In the genomic region with DNA sequence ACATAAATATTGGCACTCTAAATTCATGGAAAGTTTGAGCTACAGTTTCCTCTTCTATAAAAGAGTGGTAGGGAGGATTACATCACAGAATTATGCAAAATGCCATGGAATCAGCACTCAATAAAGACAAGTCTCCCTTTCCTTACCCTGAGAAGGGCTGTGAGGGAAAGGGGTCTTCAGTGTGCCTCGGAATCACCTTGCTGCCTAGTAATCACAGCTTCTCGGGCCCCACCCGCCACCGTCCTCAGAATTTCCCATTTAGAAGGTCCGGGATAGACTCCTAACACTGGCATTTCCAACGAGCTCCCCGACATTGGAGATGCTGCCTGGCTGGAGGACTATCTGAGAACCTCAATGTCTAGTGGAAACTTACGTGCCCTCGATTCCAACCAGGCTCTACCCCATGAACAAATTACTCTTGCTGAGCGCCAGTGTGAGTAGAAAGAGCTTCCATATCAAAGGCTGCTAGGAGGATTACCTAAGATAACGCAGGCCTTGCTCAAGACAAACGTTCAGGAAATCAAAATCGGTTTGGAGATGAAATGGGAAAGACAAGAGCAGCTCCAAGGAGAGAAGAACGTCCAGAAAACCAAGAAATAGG, we compare ENCODE assay signal across 8 cellular contexts.
DNase-seq lines count a peak whose midpoint lies in the region; ATAC-seq and TF ChIP-seq lines count a peak whose summit lies in the region.

No MANE protein-coding gene starts in this region.

- no peaks in the 10 kb centered on the region for H3K36me3 ChIP-seq in iPS-20b (ENCODE audit: insufficient read depth, low read depth, low read length)

- peak overlapping the region; percentile 61 for H3K4me3 ChIP-seq in iPS-20b (ENCODE audit: low read length)

- BruUV-seq in Calu3 (replicated peaks; lab: Mats Ljungman, UMichigan): TSS peak; percentile 72

- CTCF ChIA-PET in Calu3 (lab: Charles Lee): interaction anchor here (0.7 to 4.4 kb wide), 11 partner anchors 11 to 113 kb away, joined by 3 to 24 read pairs (median 15); a partner anchor contains a TSS

- peak overlapping the region; percentile 68; the same call in 1 of the 2 replicates for H3K9ac ChIP-seq in iPS-20b (ENCODE audit: low read depth, low read length)

- H3K9me3 ChIP-seq in iPS-20b (ENCODE audit: insufficient read depth, low read depth, low read length): no peaks in the 10 kb centered on the region

- no peak for ATAC-seq in stimulated activated naive B cell treated with anti-CD40 and anti-IgM and Interleukin-4, amounts not matched to agents 10 μg/mL and 1 μg/mL and 100 μg/mL, for 72 hours (replicated peaks)
- no peak for ATAC-seq in GM18909 (IDR thresholded peaks at IDR 0.05; ENCODE audit: poor library complexity, unreplicated experiment)

- H3K27me3 Mint-ChIP-seq in Calu3 (ENCODE audit: unreplicated experiment): no peaks in the 10 kb centered on the region
- no peaks in the 10 kb centered on the region for H3K27me3 Mint-ChIP-seq in stimulated activated naive B cell treated with anti-CD40 and anti-IgM and Interleukin-4, amounts not matched to agents 10 μg/mL and 1 μg/mL and 100 μg/mL, for 72 hours

- H3K36me3 Mint-ChIP-seq in Calu3 (ENCODE audit: insufficient read depth, unreplicated experiment): peaks cover 57% of the 10 kb centered on the region
- peaks cover 5 to 8% of the 10 kb centered on the region in 2 donors for H3K36me3 Mint-ChIP-seq in stimulated activated naive B cell treated with anti-CD40 and anti-IgM and Interleukin-4, amounts not matched to agents 10 μg/mL and 1 μg/mL and 100 μg/mL, for 72 hours

- DNase-seq in Calu3 (peak; percentile 32), MV-4-11 (lab: John Stamatoyannopoulos, UW) (peak; percentile 68), occipital lobe (lab: John Stamatoyannopoulos, UW) (no peak), LoVo (ENCODE audit: low spot score) (no peak)
- peak; percentile 10 for DNase-seq in activated effector memory CD4-positive, alpha-beta T cell treated with Interleukin-2 at 50 U/mL for 16 hours
- DNase-seq in stimulated activated naive B cell treated with anti-CD40 and anti-IgM and Interleukin-4, amounts not matched to agents 10 μg/mL and 1 μg/mL and 100 μg/mL, for 72 hours: no peak

- H3K4me3 Mint-ChIP-seq in Calu3 (ENCODE audit: low read depth, unreplicated experiment): peak overlapping the region; percentile 68
- H3K4me3 Mint-ChIP-seq in stimulated activated naive B cell treated with anti-CD40 and anti-IgM and Interleukin-4, amounts not matched to agents 10 μg/mL and 1 μg/mL and 100 μg/mL, for 72 hours: peak overlapping the region; percentile 69 to 94

- peaks cover 38% of the 10 kb centered on the region for H3K4me1 Mint-ChIP-seq in Calu3 (ENCODE audit: low read depth, unreplicated experiment)
- peaks cover 9 to 28% of the 10 kb centered on the region in 2 donors for H3K4me1 Mint-ChIP-seq in stimulated activated naive B cell treated with anti-CD40 and anti-IgM and Interleukin-4, amounts not matched to agents 10 μg/mL and 1 μg/mL and 100 μg/mL, for 72 hours

- H3K27ac Mint-ChIP-seq in Calu3 (ENCODE audit: unreplicated experiment): peak overlapping the region; percentile 90
- peak overlapping the region; percentile 98 for H3K27ac Mint-ChIP-seq in stimulated activated naive B cell treated with anti-CD40 and anti-IgM and Interleukin-4, amounts not matched to agents 10 μg/mL and 1 μg/mL and 100 μg/mL, for 72 hours

- no peak overlapping the region for H3K27ac ChIP-seq in iPS-20b (ENCODE audit: low read length)

- no peak for TF ChIP-seq CTCF in Calu3 (IDR thresholded peaks at IDR 0.05; ENCODE audit: unreplicated experiment)

- H3K9me3 Mint-ChIP-seq in Calu3 (ENCODE audit: low read depth, unreplicated experiment): no peaks in the 10 kb centered on the region
- H3K9me3 Mint-ChIP-seq in stimulated activated naive B cell treated with anti-CD40 and anti-IgM and Interleukin-4, amounts not matched to agents 10 μg/mL and 1 μg/mL and 100 μg/mL, for 72 hours: peaks cover 0 to 1% of the 10 kb centered on the region in 2 donors

- H3K4me1 ChIP-seq in iPS-20b (ENCODE audit: insufficient read depth, low read length): peaks cover 29% of the 10 kb centered on the region

- no peaks in the 10 kb centered on the region for H3K27me3 ChIP-seq in iPS-20b (ENCODE audit: insufficient read depth, low read length)

- intact Hi-C loops in Calu3 (cut with micrococcal nuclease; ENCODE audit: unreplicated experiment): loop anchor here (1.0 kb wide), 1 partner anchor 110 kb away; no protein-coding TSS in a partner anchor

Comparison
In these comparisons a context has a peak if more than half of its experiments do, and no peak if none do; other contexts are left out.
1. DNase-seq: peak in Calu3 (single experiment), MV-4-11 (single experiment) and activated effector memory CD4-positive, alpha-beta T cell treated with Interleukin-2 at 50 U/mL for 16 hours (single experiment); none in stimulated activated naive B cell treated with anti-CD40 and anti-IgM and Interleukin-4, amounts not matched to agents 10 μg/mL and 1 μg/mL and 100 μg/mL, for 72 hours (single experiment), occipital lobe (single experiment) and LoVo (single experiment).